In the genomic region with DNA sequence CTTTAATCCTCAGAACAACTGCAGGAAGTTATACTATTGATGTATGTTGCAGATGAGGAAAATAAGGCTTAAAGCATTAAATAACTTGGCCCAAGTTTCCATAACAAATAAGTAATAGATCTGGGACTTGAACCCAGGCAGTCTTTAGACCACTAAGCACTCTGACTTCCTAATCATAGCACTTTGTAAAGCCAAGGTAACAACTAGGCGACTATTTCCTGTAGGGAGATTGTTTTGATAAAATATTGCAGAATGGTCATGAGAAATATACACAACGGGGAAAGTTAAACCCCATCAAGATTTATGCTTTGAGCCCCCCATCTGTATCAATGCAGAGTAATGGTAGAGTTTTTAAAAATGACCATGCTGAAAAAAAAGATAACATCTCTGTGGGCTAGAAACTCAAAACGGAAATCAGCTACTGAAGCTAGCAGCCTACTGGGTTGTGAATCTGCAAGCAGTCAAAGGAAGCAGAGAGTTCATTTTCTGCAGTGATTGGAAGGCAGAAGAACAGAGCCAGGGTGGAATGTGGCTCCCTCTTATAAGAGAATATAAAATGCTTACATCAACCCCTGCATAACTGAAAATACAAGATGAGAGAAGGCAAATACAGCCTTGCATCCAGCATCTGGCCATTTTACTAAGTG, we compare ENCODE assay signal across 2 cellular contexts.
TF ChIP-seq lines count a peak whose summit lies in the region.

No MANE protein-coding gene starts in this region.

TF ChIP-seq in GM12878, 131 proteins besides CTCF, POLR2A, EP300 and RAD21 (continued from another document):
- TF ChIP-seq ZZZ3 (IDR thresholded peaks at IDR 0.05; ENCODE audit: control insufficient read depth, insufficient read length, low read depth) (no peak), MXI1 (IDR thresholded peaks at IDR 0.05; ENCODE audit: low read depth, low read length) (no peak), CBX3 (IDR thresholded peaks at IDR 0.05; ENCODE audit: borderline replicate concordance, low read depth) (no peak)
- TF ChIP-seq, protein P1, sequence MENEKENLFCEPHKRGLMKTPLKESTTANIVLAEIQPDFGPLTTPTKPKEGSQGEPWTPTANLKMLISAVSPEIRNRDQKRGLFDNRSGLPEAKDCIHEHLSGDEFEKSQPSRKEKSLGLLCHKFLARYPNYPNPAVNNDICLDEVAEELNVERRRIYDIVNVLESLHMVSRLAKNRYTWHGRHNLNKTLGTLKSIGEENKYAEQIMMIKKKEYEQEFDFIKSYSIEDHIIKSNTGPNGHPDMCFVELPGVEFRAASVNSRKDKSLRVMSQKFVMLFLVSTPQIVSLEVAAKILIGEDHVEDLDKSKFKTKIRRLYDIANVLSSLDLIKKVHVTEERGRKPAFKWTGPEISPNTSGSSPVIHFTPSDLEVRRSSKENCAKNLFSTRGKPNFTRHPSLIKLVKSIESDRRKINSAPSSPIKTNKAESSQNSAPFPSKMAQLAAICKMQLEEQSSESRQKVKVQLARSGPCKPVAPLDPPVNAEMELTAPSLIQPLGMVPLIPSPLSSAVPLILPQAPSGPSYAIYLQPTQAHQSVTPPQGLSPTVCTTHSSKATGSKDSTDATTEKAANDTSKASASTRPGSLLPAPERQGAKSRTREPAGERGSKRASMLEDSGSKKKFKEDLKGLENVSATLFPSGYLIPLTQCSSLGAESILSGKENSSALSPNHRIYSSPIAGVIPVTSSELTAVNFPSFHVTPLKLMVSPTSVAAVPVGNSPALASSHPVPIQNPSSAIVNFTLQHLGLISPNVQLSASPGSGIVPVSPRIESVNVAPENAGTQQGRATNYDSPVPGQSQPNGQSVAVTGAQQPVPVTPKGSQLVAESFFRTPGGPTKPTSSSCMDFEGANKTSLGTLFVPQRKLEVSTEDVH (IDR thresholded peaks at IDR 0.05; ENCODE audit: low read depth, partially characterized antibody) = no peak
- TF ChIP-seq, protein P2, sequence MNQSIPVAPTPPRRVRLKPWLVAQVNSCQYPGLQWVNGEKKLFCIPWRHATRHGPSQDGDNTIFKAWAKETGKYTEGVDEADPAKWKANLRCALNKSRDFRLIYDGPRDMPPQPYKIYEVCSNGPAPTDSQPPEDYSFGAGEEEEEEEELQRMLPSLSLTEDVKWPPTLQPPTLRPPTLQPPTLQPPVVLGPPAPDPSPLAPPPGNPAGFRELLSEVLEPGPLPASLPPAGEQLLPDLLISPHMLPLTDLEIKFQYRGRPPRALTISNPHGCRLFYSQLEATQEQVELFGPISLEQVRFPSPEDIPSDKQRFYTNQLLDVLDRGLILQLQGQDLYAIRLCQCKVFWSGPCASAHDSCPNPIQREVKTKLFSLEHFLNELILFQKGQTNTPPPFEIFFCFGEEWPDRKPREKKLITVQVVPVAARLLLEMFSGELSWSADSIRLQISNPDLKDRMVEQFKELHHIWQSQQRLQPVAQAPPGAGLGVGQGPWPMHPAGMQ (IDR thresholded peaks at IDR 0.05; ENCODE audit: borderline replicate concordance) = no peak
- TF ChIP-seq, protein P3, sequence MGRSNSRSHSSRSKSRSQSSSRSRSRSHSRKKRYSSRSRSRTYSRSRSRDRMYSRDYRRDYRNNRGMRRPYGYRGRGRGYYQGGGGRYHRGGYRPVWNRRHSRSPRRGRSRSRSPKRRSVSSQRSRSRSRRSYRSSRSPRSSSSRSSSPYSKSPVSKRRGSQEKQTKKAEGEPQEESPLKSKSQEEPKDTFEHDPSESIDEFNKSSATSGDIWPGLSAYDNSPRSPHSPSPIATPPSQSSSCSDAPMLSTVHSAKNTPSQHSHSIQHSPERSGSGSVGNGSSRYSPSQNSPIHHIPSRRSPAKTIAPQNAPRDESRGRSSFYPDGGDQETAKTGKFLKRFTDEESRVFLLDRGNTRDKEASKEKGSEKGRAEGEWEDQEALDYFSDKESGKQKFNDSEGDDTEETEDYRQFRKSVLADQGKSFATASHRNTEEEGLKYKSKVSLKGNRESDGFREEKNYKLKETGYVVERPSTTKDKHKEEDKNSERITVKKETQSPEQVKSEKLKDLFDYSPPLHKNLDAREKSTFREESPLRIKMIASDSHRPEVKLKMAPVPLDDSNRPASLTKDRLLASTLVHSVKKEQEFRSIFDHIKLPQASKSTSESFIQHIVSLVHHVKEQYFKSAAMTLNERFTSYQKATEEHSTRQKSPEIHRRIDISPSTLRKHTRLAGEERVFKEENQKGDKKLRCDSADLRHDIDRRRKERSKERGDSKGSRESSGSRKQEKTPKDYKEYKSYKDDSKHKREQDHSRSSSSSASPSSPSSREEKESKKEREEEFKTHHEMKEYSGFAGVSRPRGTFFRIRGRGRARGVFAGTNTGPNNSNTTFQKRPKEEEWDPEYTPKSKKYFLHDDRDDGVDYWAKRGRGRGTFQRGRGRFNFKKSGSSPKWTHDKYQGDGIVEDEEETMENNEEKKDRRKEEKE (IDR thresholded peaks at IDR 0.05) = no peak

TF ChIP-seq in SK-N-SH treated with all-trans-retinoic acid at 6 μM for 48 hours, 23 proteins besides CTCF, POLR2A, EP300 and RAD21 (continued from another document):
- TF ChIP-seq, protein P4, sequence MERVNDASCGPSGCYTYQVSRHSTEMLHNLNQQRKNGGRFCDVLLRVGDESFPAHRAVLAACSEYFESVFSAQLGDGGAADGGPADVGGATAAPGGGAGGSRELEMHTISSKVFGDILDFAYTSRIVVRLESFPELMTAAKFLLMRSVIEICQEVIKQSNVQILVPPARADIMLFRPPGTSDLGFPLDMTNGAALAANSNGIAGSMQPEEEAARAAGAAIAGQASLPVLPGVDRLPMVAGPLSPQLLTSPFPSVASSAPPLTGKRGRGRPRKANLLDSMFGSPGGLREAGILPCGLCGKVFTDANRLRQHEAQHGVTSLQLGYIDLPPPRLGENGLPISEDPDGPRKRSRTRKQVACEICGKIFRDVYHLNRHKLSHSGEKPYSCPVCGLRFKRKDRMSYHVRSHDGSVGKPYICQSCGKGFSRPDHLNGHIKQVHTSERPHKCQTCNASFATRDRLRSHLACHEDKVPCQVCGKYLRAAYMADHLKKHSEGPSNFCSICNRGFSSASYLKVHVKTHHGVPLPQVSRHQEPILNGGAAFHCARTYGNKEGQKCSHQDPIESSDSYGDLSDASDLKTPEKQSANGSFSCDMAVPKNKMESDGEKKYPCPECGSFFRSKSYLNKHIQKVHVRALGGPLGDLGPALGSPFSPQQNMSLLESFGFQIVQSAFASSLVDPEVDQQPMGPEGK (CRISPR knock-in tag; IDR thresholded peaks at IDR 0.05; ENCODE audit: borderline replicate concordance) = no peak
- TF ChIP-seq RARB (CRISPR knock-in tag; IDR thresholded peaks at IDR 0.05) (no peak), SNAI2 (CRISPR knock-in tag; IDR thresholded peaks at IDR 0.05) (no peak)
- TF ChIP-seq, protein P5, sequence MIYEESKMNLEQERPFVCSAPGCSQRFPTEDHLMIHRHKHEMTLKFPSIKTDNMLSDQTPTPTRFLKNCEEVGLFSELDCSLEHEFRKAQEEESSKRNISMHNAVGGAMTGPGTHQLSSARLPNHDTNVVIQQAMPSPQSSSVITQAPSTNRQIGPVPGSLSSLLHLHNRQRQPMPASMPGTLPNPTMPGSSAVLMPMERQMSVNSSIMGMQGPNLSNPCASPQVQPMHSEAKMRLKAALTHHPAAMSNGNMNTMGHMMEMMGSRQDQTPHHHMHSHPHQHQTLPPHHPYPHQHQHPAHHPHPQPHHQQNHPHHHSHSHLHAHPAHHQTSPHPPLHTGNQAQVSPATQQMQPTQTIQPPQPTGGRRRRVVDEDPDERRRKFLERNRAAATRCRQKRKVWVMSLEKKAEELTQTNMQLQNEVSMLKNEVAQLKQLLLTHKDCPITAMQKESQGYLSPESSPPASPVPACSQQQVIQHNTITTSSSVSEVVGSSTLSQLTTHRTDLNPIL (CRISPR knock-in tag; IDR thresholded peaks at IDR 0.05; ENCODE audit: low read depth) = no peak
